Comparison of ENCODE assay signal across 1 cellular context in the genomic region with DNA sequence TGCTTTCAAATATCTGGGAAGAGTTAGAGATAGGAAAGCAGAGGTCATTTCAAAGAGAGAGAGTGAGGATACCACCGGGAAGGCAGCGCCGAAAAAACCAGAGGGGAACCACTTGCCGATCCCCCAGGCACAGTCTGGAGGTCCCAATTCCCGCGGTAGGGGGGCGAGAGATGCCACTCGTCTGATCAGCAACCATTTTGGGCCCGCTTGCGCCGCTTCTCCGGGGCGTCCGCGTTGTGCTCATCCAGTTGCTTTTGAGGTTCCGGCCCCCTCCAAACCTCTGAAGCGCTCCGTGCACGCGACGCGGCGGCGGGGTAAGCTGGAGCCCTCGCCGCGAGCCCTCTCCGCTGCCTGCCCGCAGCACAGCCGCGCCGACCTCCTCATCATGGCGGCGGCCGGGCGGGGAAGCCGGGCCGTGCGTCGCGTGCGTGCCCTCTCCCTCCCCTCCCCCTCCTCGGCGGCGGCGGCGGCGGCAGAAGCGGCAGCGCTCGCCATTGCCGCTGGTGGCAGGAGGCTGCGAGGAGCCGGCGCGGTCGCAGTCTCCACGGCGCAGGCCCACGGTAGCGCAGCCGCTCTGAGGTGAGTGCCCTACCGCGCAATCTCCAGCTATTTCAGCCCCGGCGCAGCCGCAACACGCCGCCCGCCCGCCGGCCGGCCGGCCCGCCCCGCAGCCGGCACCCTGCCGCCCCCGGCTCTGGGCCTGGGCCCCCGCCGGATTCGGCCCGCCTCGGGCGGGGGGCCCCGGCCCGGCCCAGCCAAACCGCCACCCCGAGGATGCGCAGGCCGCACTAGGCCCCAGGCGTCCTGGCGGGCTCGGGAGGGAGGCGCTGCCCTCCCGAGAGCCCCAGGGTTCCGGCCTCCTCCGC.
TF ChIP-seq lines count a peak whose summit lies in the region.

A gene (plus strand): TSS at position 475 of the 866 bp plus-strand sequence. CDS start 45,632 bp downstream, outside the sequence.

TF ChIP-seq in IMR-90, 13 proteins besides CTCF, POLR2A, EP300 and RAD21:
- TF ChIP-seq BHLHE40 (IDR thresholded peaks at IDR 0.05; ENCODE audit: low read depth, low read length) (peak; percentile 89), MAZ (IDR thresholded peaks at IDR 0.05; ENCODE audit: borderline replicate concordance, low read depth, low read length) (no peak)
